Comparison of ENCODE assay signal across 13 cellular contexts in genomic region chr19:54322295-54322694, GRCh38. TPM values are rescaled to one million over a fixed set of nuclear protein-coding genes. Genes with fewer than 3 reads are reported as not detected.
"Had no signal": no experiment of that assay in that cellular context is flagged by ENCODE, and none has a peak within 500 bp of the region (broad histone marks: within the 10 kb centered on the region; RNA-seq: fewer than 3 reads in every experiment).

No MANE protein-coding gene starts in this region.

RNA-seq across cellular contexts. Expression of gene LILRA5, which starts 9.3 kb away (rescaled TPM):
- total RNA-seq: pulmonary artery endothelial cell, smooth muscle cell, temporal lobe had no signal
- polyA plus RNA-seq: neural cell, smooth muscle cell had no signal

RNA-seq across cellular contexts. Expression of gene LILRA4, which starts 16.7 kb away (rescaled TPM):
- total RNA-seq: osteoblast, pulmonary artery endothelial cell, right atrium auricular region, smooth muscle cell, temporal lobe, thoracic aorta, thyroid gland, tibial nerve, urinary bladder, uterus had no signal
- polyA plus RNA-seq: naive thymus-derived CD4-positive, alpha-beta T cell; neural cell; smooth muscle cell; urinary bladder had no signal

RNA-seq across cellular contexts. Expression of gene LILRB2, which starts 41.4 kb away (rescaled TPM):
- total RNA-seq: occipital lobe, osteoblast, pulmonary artery endothelial cell, smooth muscle cell had no signal
- polyA plus RNA-seq: neural cell, smooth muscle cell had no signal

RNA-seq across cellular contexts. Expression of gene LAIR1, which starts 42.4 kb away (rescaled TPM):
- total RNA-seq: pulmonary artery endothelial cell, smooth muscle cell had no signal
- polyA plus RNA-seq: neural cell, smooth muscle cell had no signal
